Comparison of ENCODE assay signal across 27 cellular contexts in the genomic region with DNA sequence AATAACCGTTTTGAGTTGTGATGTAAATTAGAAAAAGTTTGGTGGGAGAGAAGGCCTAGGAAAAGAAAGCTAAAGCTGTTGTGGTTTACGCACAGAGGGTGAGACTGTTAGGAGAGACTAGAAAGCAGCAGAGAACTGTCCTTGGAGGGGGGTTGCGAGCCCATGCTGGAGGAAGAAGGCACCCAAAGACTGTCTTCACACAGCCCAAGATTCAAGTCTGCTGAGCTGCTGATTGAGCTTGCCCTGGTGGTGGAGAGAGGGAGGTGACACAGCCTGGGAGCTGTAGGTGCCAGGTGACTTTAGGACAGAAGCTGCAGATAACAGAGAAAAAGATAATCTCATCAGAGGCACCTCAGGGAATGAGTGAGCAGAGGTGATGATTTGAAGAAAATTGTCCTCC. TPM values are rescaled to one million over a fixed set of nuclear protein-coding genes. Genes with fewer than 3 reads are reported as not detected.
DNase-seq lines count a peak whose midpoint lies in the region; ATAC-seq and TF ChIP-seq lines count a peak whose summit lies in the region.
"Had no signal": no experiment of that assay in that cellular context is flagged by ENCODE, and none has a peak within 500 bp of the region (broad histone marks: within the 10 kb centered on the region; RNA-seq: fewer than 3 reads in every experiment).

No MANE protein-coding gene starts in this region.

- intact Hi-C loops in Caco-2 (cut with micrococcal nuclease; ENCODE audit: unreplicated experiment): no loop called here
- intact Hi-C loops in activated CD8-positive, alpha-beta T cell treated with anti-CD3 and anti-CD28 coated beads for 36 hours (cut with micrococcal nuclease): no loop called here

- POLR2A ChIA-PET in Caco-2 (lab: Charles Lee): no interaction called here
- POLR2A ChIA-PET in activated CD8-positive, alpha-beta T cell treated with anti-CD3 and anti-CD28 coated beads for 36 hours (lab: Charles Lee): no interaction called here

- TF ChIP-seq CTCF in Caco-2 (IDR thresholded peaks at IDR 0.05; ENCODE audit: insufficient read depth in 1 of 2, low read depth in 1 of 2, low read length in 1 of 2, severe bottlenecking in 1 of 2, unreplicated experiment in 1 of 2): peak; percentile 20 to 36
- no peak for TF ChIP-seq CTCF in activated CD8-positive, alpha-beta T cell treated with anti-CD3 and anti-CD28 coated beads for 36 hours (IDR thresholded peaks at IDR 0.05)

- no peaks in the 10 kb centered on the region for H3K4me1 ChIP-seq in Caco-2
- H3K4me1 ChIP-seq: adrenal gland, body of pancreas, right atrium auricular region, stomach, tibial artery had no signal

- CTCF ChIA-PET in Caco-2 (lab: Charles Lee): interaction anchor here (0.6 to 1.4 kb wide), 2 partner anchors 28 to 496 kb away, joined by 3 to 8 read pairs; no protein-coding TSS in a partner anchor
- CTCF ChIA-PET in activated CD8-positive, alpha-beta T cell treated with anti-CD3 and anti-CD28 coated beads for 36 hours (lab: Charles Lee): interaction anchor here (1.0 to 1.9 kb wide), 4 partner anchors 17 to 37 kb away, joined by 3 to 14 read pairs (median 4); a partner anchor contains a TSS

- DNase-seq in Caco-2 (no peak), H7 (peak; percentile 41), iPS-NIHi7 (ENCODE audit: extremely low spot score) (peak; percentile 48), DMS 273 treated with DMSO at 0.1 percent for 48 hours (lab: John Stamatoyannopoulos, UW) (no peak), SKM-1 treated with dmso at 0.1 percent for 144 hours (lab: John Stamatoyannopoulos, UW; ENCODE audit: unreplicated experiment) (no peak)
- DNase-seq in activated CD8-positive, alpha-beta T cell treated with anti-CD3 and anti-CD28 coated beads for 36 hours: no peak
- no peak for DNase-seq in activated T-cell treated with anti-CD3 and anti-CD28 coated beads, Interleukin-2, amount 50 U/mL, for 24 hours
- DNase-seq: ACHN; activated CD4-positive, alpha-beta T cell treated with anti-CD3 and anti-CD28 coated beads, Interleukin-2, amount 10 ng/mL, durations not matched to agents 24 days and 14 days; activated CD8-positive, alpha-beta memory T cell treated with anti-CD3 and anti-CD28 coated beads, Interleukin-2, amount 10 ng/mL, durations not matched to agents 7 days and 5 days; activated T-cell treated with anti-CD3 and anti-CD28 coated beads, Interleukin-2, amount 50 U/mL, for 72 hours; adrenal gland; body of pancreas; COR-L47; dorsolateral prefrontal cortex; KG1; kidney; midbrain; naive thymus-derived CD8-positive, alpha-beta T cell; NCI-H1417 treated with DMSO at 0.1 percent for 48 hours; OCI-M1; stimulated activated CD4-positive, alpha-beta T cell treated with anti-CD3 and anti-CD28 coated beads, Interleukin-2, amount 100 ng/mL, for 24 hours; stomach; tibial artery had no signal

- H3K9me3 Mint-ChIP-seq in Caco-2 (ENCODE audit: unreplicated experiment): no peaks in the 10 kb centered on the region
- no peaks in the 10 kb centered on the region for H3K9me3 Mint-ChIP-seq in activated CD8-positive, alpha-beta T cell treated with anti-CD3 and anti-CD28 coated beads for 36 hours
- H3K9me3 Mint-ChIP-seq in activated T-cell treated with anti-CD3 and anti-CD28 coated beads, Interleukin-2, amount 50 U/mL, for 24 hours: no peaks in the 10 kb centered on the region
- H3K9me3 Mint-ChIP-seq: activated CD4-positive, alpha-beta T cell treated with anti-CD3 and anti-CD28 coated beads, Interleukin-2, amount 10 ng/mL, durations not matched to agents 24 days and 14 days; activated T-cell treated with anti-CD3 and anti-CD28 coated beads, Interleukin-2, amount 50 U/mL, for 72 hours; naive thymus-derived CD8-positive, alpha-beta T cell had no signal

- peaks cover 3% of the 10 kb centered on the region for H3K27me3 Mint-ChIP-seq in Caco-2 (ENCODE audit: insufficient read depth, unreplicated experiment)
- H3K27me3 Mint-ChIP-seq in activated CD8-positive, alpha-beta T cell treated with anti-CD3 and anti-CD28 coated beads for 36 hours: peaks cover 2% of the 10 kb centered on the region
- H3K27me3 Mint-ChIP-seq in activated T-cell treated with anti-CD3 and anti-CD28 coated beads, Interleukin-2, amount 50 U/mL, for 24 hours: peaks cover 6% of the 10 kb centered on the region

- H3K36me3 ChIP-seq in Caco-2 (ENCODE audit: control insufficient read depth, insufficient read depth, low read length) (no peaks in the 10 kb centered on the region), H7 (replicated peaks; ENCODE audit: control insufficient read depth, insufficient read depth, low read length) (no peaks in the 10 kb centered on the region)
- H3K36me3 ChIP-seq: adrenal gland, right atrium auricular region, stomach, tibial artery had no signal

- H3K4me3 ChIP-seq in Caco-2 (ENCODE audit: low read depth, low read length) (no peak overlapping the region), H7 (ENCODE audit: insufficient read depth, low read depth, low read length) (no peak overlapping the region)
- H3K4me3 ChIP-seq: adrenal gland, body of pancreas, dorsolateral prefrontal cortex, right atrium auricular region, SK-N-MC, stomach, tibial artery had no signal

- no peaks in the 10 kb centered on the region for H3K27me3 ChIP-seq in Caco-2 (replicated peaks; ENCODE audit: control insufficient read depth, insufficient read depth, low read length)
- H3K27me3 ChIP-seq in H7 (ENCODE audit: control insufficient read depth, insufficient read depth, low read length): no peaks in the 10 kb centered on the region; the same call in 1 of the 2 replicates
- H3K27me3 ChIP-seq: adrenal gland, body of pancreas, right atrium auricular region, stomach, tibial artery had no signal

- H3K36me3 Mint-ChIP-seq in Caco-2 (ENCODE audit: insufficient read depth, unreplicated experiment): no peaks in the 10 kb centered on the region
- no peaks in the 10 kb centered on the region for H3K36me3 Mint-ChIP-seq in activated CD8-positive, alpha-beta T cell treated with anti-CD3 and anti-CD28 coated beads for 36 hours (ENCODE audit: low read depth)
- H3K36me3 Mint-ChIP-seq in activated T-cell treated with anti-CD3 and anti-CD28 coated beads, Interleukin-2, amount 50 U/mL, for 24 hours (ENCODE audit: low read depth): no peaks in the 10 kb centered on the region
- H3K36me3 Mint-ChIP-seq: activated CD8-positive, alpha-beta memory T cell treated with anti-CD3 and anti-CD28 coated beads, Interleukin-2, amount 10 ng/mL, durations not matched to agents 7 days and 5 days; naive thymus-derived CD8-positive, alpha-beta T cell had no signal

- ATAC-seq in activated CD8-positive, alpha-beta T cell treated with anti-CD3 and anti-CD28 coated beads for 36 hours: peak; percentile 30
- ATAC-seq: activated CD8-positive, alpha-beta memory T cell treated with anti-CD3 and anti-CD28 coated beads, Interleukin-2, amount 10 ng/mL, durations not matched to agents 7 days and 5 days; activated T-cell treated with anti-CD3 and anti-CD28 coated beads, Interleukin-2, amount 50 U/mL, for 72 hours; body of pancreas; naive thymus-derived CD8-positive, alpha-beta T cell had no signal

- H3K4me3 Mint-ChIP-seq in Caco-2 (ENCODE audit: unreplicated experiment): no peak overlapping the region
- no peak overlapping the region for H3K4me3 Mint-ChIP-seq in activated CD8-positive, alpha-beta T cell treated with anti-CD3 and anti-CD28 coated beads for 36 hours
- no peak overlapping the region for H3K4me3 Mint-ChIP-seq in activated T-cell treated with anti-CD3 and anti-CD28 coated beads, Interleukin-2, amount 50 U/mL, for 24 hours
- H3K4me3 Mint-ChIP-seq: activated CD4-positive, alpha-beta T cell treated with anti-CD3 and anti-CD28 coated beads, Interleukin-2, amount 10 ng/mL, durations not matched to agents 24 days and 14 days; activated CD8-positive, alpha-beta memory T cell treated with anti-CD3 and anti-CD28 coated beads, Interleukin-2, amount 10 ng/mL, durations not matched to agents 7 days and 5 days; activated T-cell treated with anti-CD3 and anti-CD28 coated beads, Interleukin-2, amount 50 U/mL, for 72 hours; naive thymus-derived CD8-positive, alpha-beta T cell had no signal

- H3K9me3 ChIP-seq in Caco-2: no peaks in the 10 kb centered on the region
- H3K9me3 ChIP-seq: adrenal gland, body of pancreas, right atrium auricular region, stomach, tibial artery had no signal

- no TSS peak for BruUV-seq in Caco-2 (replicated peaks; lab: Mats Ljungman, UMichigan)

- no peaks in the 10 kb centered on the region for H3K4me1 Mint-ChIP-seq in Caco-2 (ENCODE audit: low read depth, unreplicated experiment)
- no peaks in the 10 kb centered on the region for H3K4me1 Mint-ChIP-seq in activated CD8-positive, alpha-beta T cell treated with anti-CD3 and anti-CD28 coated beads for 36 hours (ENCODE audit: low read depth)
- H3K4me1 Mint-ChIP-seq in activated T-cell treated with anti-CD3 and anti-CD28 coated beads, Interleukin-2, amount 50 U/mL, for 24 hours (ENCODE audit: low read depth): peaks cover 3% of the 10 kb centered on the region
- H3K4me1 Mint-ChIP-seq: activated CD4-positive, alpha-beta T cell treated with anti-CD3 and anti-CD28 coated beads, Interleukin-2, amount 10 ng/mL, durations not matched to agents 24 days and 14 days; activated CD8-positive, alpha-beta memory T cell treated with anti-CD3 and anti-CD28 coated beads, Interleukin-2, amount 10 ng/mL, durations not matched to agents 7 days and 5 days had no signal

- no peak overlapping the region for H3K27ac Mint-ChIP-seq in Caco-2 (ENCODE audit: unreplicated experiment)
- H3K27ac Mint-ChIP-seq in activated CD8-positive, alpha-beta T cell treated with anti-CD3 and anti-CD28 coated beads for 36 hours: no peak overlapping the region
- H3K27ac Mint-ChIP-seq in activated T-cell treated with anti-CD3 and anti-CD28 coated beads, Interleukin-2, amount 50 U/mL, for 24 hours: no peak overlapping the region
- H3K27ac Mint-ChIP-seq: activated CD4-positive, alpha-beta T cell treated with anti-CD3 and anti-CD28 coated beads, Interleukin-2, amount 10 ng/mL, durations not matched to agents 24 days and 14 days; activated CD8-positive, alpha-beta memory T cell treated with anti-CD3 and anti-CD28 coated beads, Interleukin-2, amount 10 ng/mL, durations not matched to agents 7 days and 5 days; activated T-cell treated with anti-CD3 and anti-CD28 coated beads, Interleukin-2, amount 50 U/mL, for 72 hours had no signal

RNA-seq across cellular contexts. Expression of a gene that starts 18.3 kb away (rescaled TPM):
- 1.8 TPM in 2 replicates for total RNA-seq in Caco-2 (2022)
- 0.17 and 0.44 TPM in 2 replicates for total RNA-seq in H7 (2014; rRNA removed; shearing (Covaris generic))
- under 1 TPM; 0.11 to 0.38 TPM for total RNA-seq in activated CD8-positive, alpha-beta T cell treated with anti-CD3 and anti-CD28 coated beads for 36 hours
- total RNA-seq: activated CD4-positive, alpha-beta T cell treated with anti-CD3 and anti-CD28 coated beads, Interleukin-2, amount 10 ng/mL, durations not matched to agents 24 days and 14 days; HT1080 had no signal

Comparison
In these comparisons a context has a peak if more than half of its experiments do, and no peak if none do; other contexts are left out.
1. DNase-seq: peak in H7 (single experiment) and iPS-NIHi7 (single experiment); none in Caco-2 (0 of 2), activated CD8-positive, alpha-beta T cell treated with anti-CD3 and anti-CD28 coated beads for 36 hours (single experiment), activated T-cell treated with anti-CD3 and anti-CD28 coated beads, Interleukin-2, amount 50 U/mL, for 24 hours (single experiment), DMS 273 treated with DMSO at 0.1 percent for 48 hours (single experiment) and SKM-1 treated with dmso at 0.1 percent for 144 hours (single experiment).